1 cellular context compared by ENCODE assay signal in genomic region chr16:807345-808251, GRCh38.
TF ChIP-seq lines count a peak whose summit lies in the region.

No MANE protein-coding gene starts in this region.

TF ChIP-seq in GM12878, 131 proteins besides CTCF, POLR2A, EP300 and RAD21 (continued from another document and continues in another):
- TF ChIP-seq MEF2A (IDR thresholded peaks at IDR 0.05; ENCODE audit: insufficient read depth, low read depth, low read length): no peak
- no peak for TF ChIP-seq PML (IDR thresholded peaks at IDR 0.05; ENCODE audit: low read length)
- TF ChIP-seq E2F8 (IDR thresholded peaks at IDR 0.05; ENCODE audit: low read depth, partially characterized antibody): no peak
- TF ChIP-seq HDGF (IDR thresholded peaks at IDR 0.05): 0 out of 2 replicates have a peak, but pooled peaks have one; percentile 57
- no peak for TF ChIP-seq EGR1 (IDR thresholded peaks at IDR 0.05; ENCODE audit: borderline replicate concordance in 1 of 2, low read depth in 2 of 2, low read length in 2 of 2)
- peak; percentile 83 for TF ChIP-seq ZNF207 (IDR thresholded peaks at IDR 0.05; ENCODE audit: borderline replicate concordance)
- peak; percentile 59; the same call in 1 of the 2 replicates for TF ChIP-seq NFXL1 (IDR thresholded peaks at IDR 0.05; ENCODE audit: borderline replicate concordance)
- no peak for TF ChIP-seq RBBP5 (conservative IDR thresholded peaks at IDR 0.05)
- TF ChIP-seq ATF7 (IDR thresholded peaks at IDR 0.05; ENCODE audit: low read depth): peak; percentile 84
- TF ChIP-seq FOXM1 (IDR thresholded peaks at IDR 0.05; ENCODE audit: low read depth, low read length): no peak
- peak; percentile 10; the same call in 1 of the 2 replicates for TF ChIP-seq PAX5 (IDR thresholded peaks at IDR 0.05; ENCODE audit: borderline replicate concordance, low read depth, low read length)
- TF ChIP-seq FOS (IDR thresholded peaks at IDR 0.05; ENCODE audit: borderline replicate concordance, extremely low read depth, insufficient read length): no peak
- peak; percentile 96 for TF ChIP-seq MLLT1 (IDR thresholded peaks at IDR 0.05)
- peak; percentile 84 for TF ChIP-seq ESRRA (IDR thresholded peaks at IDR 0.05; ENCODE audit: low read length)
- TF ChIP-seq SREBF1 (IDR thresholded peaks at IDR 0.05; ENCODE audit: low read length): peak; percentile 41; the same call in 1 of the 2 replicates
- TF ChIP-seq PBX3 (IDR thresholded peaks at IDR 0.05; ENCODE audit: insufficient replicate concordance, low read depth, low read length): peak; percentile 88
- peak; percentile 38; the same call in 1 of the 2 replicates for TF ChIP-seq TAF1 (IDR thresholded peaks at IDR 0.05; ENCODE audit: borderline replicate concordance, low read depth, low read length)
- peak; percentile 88 for TF ChIP-seq HCFC1 (IDR thresholded peaks at IDR 0.05; ENCODE audit: low read length)
- TF ChIP-seq ZNF217 (IDR thresholded peaks at IDR 0.05): 0 out of 2 replicates have a peak, but pooled peaks have one; percentile 40
- peak; percentile 93 for TF ChIP-seq GATAD2B (conservative IDR thresholded peaks at IDR 0.05; ENCODE audit: low read depth)
- no peak for TF ChIP-seq POU2F2 (IDR thresholded peaks at IDR 0.05; ENCODE audit: borderline replicate concordance, low read depth, low read length)
- TF ChIP-seq ETV6 (conservative IDR thresholded peaks at IDR 0.05 in 1 of 2, IDR thresholded peaks at IDR 0.05 in 1 of 2; ENCODE audit: borderline replicate concordance in 1 of 2, low read depth in 1 of 2): 0 out of 4 replicates have a peak, but pooled peaks of 1 of the 2 experiments have one; percentile 32
- peak; percentile 21 for TF ChIP-seq MTA2 (IDR thresholded peaks at IDR 0.05; ENCODE audit: low read depth)
- TF ChIP-seq GABPA (IDR thresholded peaks at IDR 0.05; ENCODE audit: low read depth): peak; percentile 84
- TF ChIP-seq BACH1 (IDR thresholded peaks at IDR 0.05; ENCODE audit: borderline replicate concordance): 0 out of 2 replicates have a peak, but pooled peaks have one; percentile 2
- TF ChIP-seq CREM (IDR thresholded peaks at IDR 0.05; ENCODE audit: low read depth): peak; percentile 96
- TF ChIP-seq CHD2 (IDR thresholded peaks at IDR 0.05; ENCODE audit: borderline replicate concordance, low read depth, low read length): peak; percentile 63; the same call in 1 of the 2 replicates
- peak; percentile 72 for TF ChIP-seq ZNF687 (IDR thresholded peaks at IDR 0.05)
- TF ChIP-seq CREB1 (IDR thresholded peaks at IDR 0.05; ENCODE audit: low read depth): peak; percentile 95
- TF ChIP-seq NBN (IDR thresholded peaks at IDR 0.05): peak; percentile 91
- TF ChIP-seq MAX (IDR thresholded peaks at IDR 0.05; ENCODE audit: low read depth, low read length): peak; percentile 62; the same call in 1 of the 2 replicates
- peak; percentile 68; the same call in 1 of the 2 replicates for TF ChIP-seq NR2F1 (conservative IDR thresholded peaks at IDR 0.05)
- 0 out of 2 replicates have a peak, but pooled peaks have one; percentile 62 for TF ChIP-seq STAT1 (conservative IDR thresholded peaks at IDR 0.05)
- TF ChIP-seq NRF1 (conservative IDR thresholded peaks at IDR 0.05; ENCODE audit: low read depth, low read length): peak; percentile 61
- no peak for TF ChIP-seq MEF2B (IDR thresholded peaks at IDR 0.05; ENCODE audit: partially characterized antibody, poor library complexity, severe bottlenecking)
- peak; percentile 60 for TF ChIP-seq SIX5 (IDR thresholded peaks at IDR 0.05; ENCODE audit: low read depth, low read length, severe bottlenecking)
- peak; percentile 54; the same call in 1 of the 2 replicates for TF ChIP-seq LARP7 (IDR thresholded peaks at IDR 0.05)
- TF ChIP-seq BHLHE40 (IDR thresholded peaks at IDR 0.05; ENCODE audit: borderline replicate concordance in 1 of 2, low read depth in 2 of 2, low read length in 1 of 2): peak; percentile 41 to 75; a peak in 3 of 4 replicates
- TF ChIP-seq POLR2AphosphoS5 (IDR thresholded peaks at IDR 0.05; ENCODE audit: low read length): peak; percentile 75; the same call in 1 of the 2 replicates
- peak; percentile 89 for TF ChIP-seq ZBTB40 (IDR thresholded peaks at IDR 0.05; ENCODE audit: borderline replicate concordance)
- no peak for TF ChIP-seq IRF5 (IDR thresholded peaks at IDR 0.05; ENCODE audit: borderline replicate concordance)
- TF ChIP-seq NR2C1 (IDR thresholded peaks at IDR 0.05): peak; percentile 96
- 0 out of 2 replicates have a peak, but pooled peaks have one; percentile 16 for TF ChIP-seq RELB (IDR thresholded peaks at IDR 0.05; ENCODE audit: low read depth)
